8 cellular contexts compared by ENCODE assay signal in the genomic region with DNA sequence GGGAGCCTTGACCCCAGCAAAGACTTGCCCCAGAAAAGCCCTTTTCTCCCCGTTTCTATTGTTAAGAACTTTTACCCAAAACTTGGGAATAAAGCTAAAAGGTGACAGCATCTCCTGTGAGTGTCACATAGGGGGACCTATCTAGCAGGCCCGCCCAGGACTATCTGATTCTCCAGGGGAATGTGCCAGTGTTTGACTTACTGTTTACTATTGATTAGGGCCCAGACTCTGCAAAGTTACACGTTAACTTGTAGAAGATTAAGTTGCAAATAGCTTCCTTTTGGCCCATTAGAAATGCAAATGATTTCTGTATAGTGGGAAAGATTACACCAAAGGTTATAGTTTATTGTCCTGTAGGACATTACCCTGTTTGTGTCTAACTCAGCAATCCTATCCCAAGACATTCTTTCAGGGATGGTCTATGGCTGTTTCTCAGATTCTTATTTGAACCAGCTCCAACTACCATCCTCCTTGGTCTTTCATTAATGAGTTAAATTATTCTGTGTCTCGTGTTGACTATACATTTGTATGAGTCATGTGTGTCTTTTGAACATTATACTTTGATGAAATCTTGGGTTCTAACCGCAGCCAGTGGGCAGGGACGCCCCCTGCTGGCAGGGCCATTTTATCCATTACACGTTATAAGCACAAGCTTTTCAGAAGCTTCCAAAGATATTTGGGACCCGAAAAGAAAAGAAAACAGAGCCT.
DNase-seq lines count a peak whose midpoint lies in the region; ATAC-seq and TF ChIP-seq lines count a peak whose summit lies in the region.
"Had no signal": no experiment of that assay in that cellular context is flagged by ENCODE, and none has a peak within 500 bp of the region (broad histone marks: within the 10 kb centered on the region; RNA-seq: fewer than 3 reads in every experiment).

No MANE protein-coding gene starts in this region.

- no peaks in the 10 kb centered on the region for H4K20me1 ChIP-seq in GM23338 (replicated peaks; ENCODE audit: insufficient read depth)

- H3K4me3 ChIP-seq in GM23338 (no peak overlapping the region), NT2/D1 (ENCODE audit: insufficient read length, low read depth) (no peak overlapping the region)

- H3K9me2 ChIP-seq in GM23338 (ENCODE audit: insufficient read depth), result no peaks in the 10 kb centered on the region

- H3K9ac ChIP-seq in NT2/D1 (ENCODE audit: insufficient read length, low read depth), result no peak overlapping the region

- 0 out of 2 replicates have a peak, but pooled peaks cover 4% of the 10 kb centered on the region for H3K4me1 ChIP-seq in GM23338 (ENCODE audit: insufficient read depth)
- no peaks in the 10 kb centered on the region for H3K4me1 ChIP-seq in NT2/D1 (ENCODE audit: insufficient read depth, insufficient read length)

- H3K4me3 Mint-ChIP-seq in GM23338, result no peak overlapping the region
- H3K4me3 Mint-ChIP-seq: activated B cell treated with CpG ODN at 0.5 μM for 24 hours had no signal

- no peak overlapping the region for H3K27ac Mint-ChIP-seq in GM23338
- H3K27ac Mint-ChIP-seq: activated B cell treated with CpG ODN at 0.5 μM for 24 hours had no signal

- peaks cover 6% of the 10 kb centered on the region for H3K4me1 Mint-ChIP-seq in GM23338
- H3K4me1 Mint-ChIP-seq: activated B cell treated with CpG ODN at 0.5 μM for 24 hours had no signal

- ATAC-seq in GM23338 (peak; percentile 57), HG02642 (IDR thresholded peaks at IDR 0.05; ENCODE audit: poor library complexity, unreplicated experiment) (no peak)

- no peaks in the 10 kb centered on the region for H3F3A ChIP-seq in GM23338 (replicated peaks; ENCODE audit: low read depth)

- TF ChIP-seq CTCF in GM23338 (conservative IDR thresholded peaks at IDR 0.05; ENCODE audit: low read depth in 2 of 2) (peak; percentile 91 to 100), GM20000 (IDR thresholded peaks at IDR 0.05; ENCODE audit: extremely low read depth, missing control alignments) (no peak)

- H3K27me3 Mint-ChIP-seq in GM23338 (ENCODE audit: insufficient read depth, low read depth, poor library complexity), result peaks cover 1% of the 10 kb centered on the region

- peaks cover 37% of the 10 kb centered on the region for H3K9me3 ChIP-seq in NT2/D1 (ENCODE audit: insufficient read depth, low read length)

- H3K27me3 ChIP-seq in GM23338 (ENCODE audit: insufficient read depth), result no peaks in the 10 kb centered on the region
- no peaks in the 10 kb centered on the region for H3K27me3 ChIP-seq in NT2/D1 (ENCODE audit: insufficient read depth, insufficient read length)

- intact Hi-C loops in head of caudate nucleus (cut with DNase I), result no loop called here

- H3K36me3 Mint-ChIP-seq in GM23338 (ENCODE audit: low read depth), result peaks cover 34% of the 10 kb centered on the region

- H3K79me2 ChIP-seq in GM23338 (replicated peaks; ENCODE audit: insufficient read depth), result no peaks in the 10 kb centered on the region

- H3K27ac ChIP-seq in GM23338 (ENCODE audit: low read depth), result no peak overlapping the region

- H2AFZ ChIP-seq in GM23338, result no peak overlapping the region

- H3K4me2 ChIP-seq in GM23338, result no peak overlapping the region

- DNase-seq in GM23338 (ENCODE audit: low spot score), result peak; percentile 76
- peak; percentile 23 for DNase-seq in NT2/D1 (ENCODE audit: low read depth, low spot score)
- peak; percentile 65 for DNase-seq in activated T-cell treated with anti-CD3 and anti-CD28 coated beads, Interleukin-2, amount 50 U/mL, for 1 hour
- DNase-seq in head of caudate nucleus, result peak in 39 of 42 donors; percentile 29 to 83 (median 67)
- DNase-seq in stimulated activated CD4-positive, alpha-beta T cell treated with anti-CD3 and anti-CD28 coated beads, Interleukin-12 subunit alpha, Interleukin-12 subunit beta, amount 100 ng/mL, for 4 hours, result peak; percentile 74
- DNase-seq in GM20000 (ENCODE audit: low spot score), result no peak
- DNase-seq: activated B cell treated with CpG ODN at 0.5 μM for 24 hours had no signal

- peaks cover 35% of the 10 kb centered on the region for H3K9me3 Mint-ChIP-seq in GM23338

- H3K36me3 ChIP-seq in GM23338 (ENCODE audit: insufficient read depth), result no peaks in the 10 kb centered on the region
- no peaks in the 10 kb centered on the region for H3K36me3 ChIP-seq in NT2/D1 (ENCODE audit: insufficient read depth, insufficient read length, low read length)

TF ChIP-seq in GM23338, 12 proteins besides CTCF, POLR2A, EP300 and RAD21:
- TF ChIP-seq STAT1 (IDR thresholded peaks at IDR 0.05; ENCODE audit: unreplicated experiment) (no peak), EZH2 (IDR thresholded peaks at IDR 0.05; ENCODE audit: low read depth, unreplicated experiment) (no peak), NANOG (IDR thresholded peaks at IDR 0.05; ENCODE audit: borderline replicate concordance) (no peak)
